In genomic region chr12:89353823-89354629, GRCh38 we compare ENCODE assay signal across 8 cellular contexts. TPM values are rescaled to one million over a fixed set of nuclear protein-coding genes. Genes with fewer than 3 reads are reported as not detected.
DNase-seq lines count a peak whose midpoint lies in the region; ATAC-seq and TF ChIP-seq lines count a peak whose summit lies in the region.

No MANE protein-coding gene starts in this region.

- no peak for TF ChIP-seq CTCF in lower lobe of right lung (IDR thresholded peaks at IDR 0.05)

- CTCF ChIA-PET in HEK293T (lab: Yijun Ruan, JAX), result interaction anchor here (0.6 kb wide), 1 partner anchor 637 kb away, joined by 3 read pairs; no protein-coding TSS in a partner anchor
- CTCF ChIA-PET in activated CD4-positive, alpha-beta T cell treated with anti-CD3 and anti-CD28 coated beads, Interleukin-2, amount 10 ng/mL, durations not matched to agents 7 days and 5 days (lab: Charles Lee), result interaction anchor here (0.6 to 1.7 kb wide), 11 partner anchors 11 to 335 kb away, joined by 3 to 5 read pairs (median 3); no protein-coding TSS in a partner anchor

- no peaks in the 10 kb centered on the region for H3K27me3 Mint-ChIP-seq in activated CD4-positive, alpha-beta T cell treated with anti-CD3 and anti-CD28 coated beads, Interleukin-2, amount 10 ng/mL, durations not matched to agents 7 days and 5 days

- peaks cover 45% of the 10 kb centered on the region for H3K4me1 Mint-ChIP-seq in activated CD4-positive, alpha-beta T cell treated with anti-CD3 and anti-CD28 coated beads, Interleukin-2, amount 10 ng/mL, durations not matched to agents 7 days and 5 days

- intact Hi-C loops in lower lobe of right lung (cut with DNase I), result no loop called here

- H3K4me3 ChIP-seq in lower lobe of right lung, result peak overlapping the region; percentile 89

- peak overlapping the region; percentile 93 for H3K27ac Mint-ChIP-seq in activated CD4-positive, alpha-beta T cell treated with anti-CD3 and anti-CD28 coated beads, Interleukin-2, amount 10 ng/mL, durations not matched to agents 7 days and 5 days

- H3K27ac ChIP-seq in lower lobe of right lung, result peak overlapping the region; percentile 99

- peak; percentile 62 to 72 for ATAC-seq in lower lobe of right lung
- no peak for ATAC-seq in GM18870 (IDR thresholded peaks at IDR 0.05; ENCODE audit: unreplicated experiment)

- peak overlapping the region; percentile 98 for H3K4me3 Mint-ChIP-seq in activated CD4-positive, alpha-beta T cell treated with anti-CD3 and anti-CD28 coated beads, Interleukin-2, amount 10 ng/mL, durations not matched to agents 7 days and 5 days

- H3K9me3 Mint-ChIP-seq in activated CD4-positive, alpha-beta T cell treated with anti-CD3 and anti-CD28 coated beads, Interleukin-2, amount 10 ng/mL, durations not matched to agents 7 days and 5 days, result no peaks in the 10 kb centered on the region

- POLR2A ChIA-PET in HEK293T (lab: Yijun Ruan, JAX), result interaction anchor here (1.0 to 1.4 kb wide), 4 partner anchors 10 to 316 kb away, joined by 3 to 4 read pairs (median 3); no protein-coding TSS in a partner anchor
- POLR2A ChIA-PET in activated CD4-positive, alpha-beta T cell treated with anti-CD3 and anti-CD28 coated beads, Interleukin-2, amount 10 ng/mL, durations not matched to agents 7 days and 5 days (lab: Charles Lee), result interaction anchor here (1.1 to 1.9 kb wide), 3 partner anchors 105 to 110 kb away, joined by 4 to 10 read pairs (median 6); no protein-coding TSS in a partner anchor

- peaks cover 16% of the 10 kb centered on the region for H3K36me3 ChIP-seq in lower lobe of right lung

- peak; percentile 77 for DNase-seq in EL
- DNase-seq in HEK293T (ENCODE audit: extremely low spot score), result peak; percentile 42
- peak; percentile 87 for DNase-seq in NCI-H2196 (lab: John Stamatoyannopoulos, UW; ENCODE audit: unreplicated experiment)
- DNase-seq in activated CD4-positive, alpha-beta T cell treated with anti-CD3 and anti-CD28 coated beads, Interleukin-2, amount 10 ng/mL, durations not matched to agents 7 days and 5 days, result peak; percentile 80
- peak; percentile 68 to 79 for DNase-seq in dermis microvascular lymphatic vessel endothelial cell (ENCODE audit: low read depth in 2 of 2)
- DNase-seq in lower lobe of right lung, result peak; percentile 93
- DNase-seq in stimulated activated CD4-positive, alpha-beta T cell treated with anti-CD3 and anti-CD28 coated beads, Interleukin-4, amount 100 ng/mL, for 48 hours (ENCODE audit: low read depth in 2 of 2), result peak; percentile 72

- no peaks in the 10 kb centered on the region for H3K9me3 ChIP-seq in lower lobe of right lung

- H3K4me1 ChIP-seq in lower lobe of right lung, result peaks cover 29% of the 10 kb centered on the region

- H3K27me3 ChIP-seq in lower lobe of right lung (ENCODE audit: low read depth), result no peaks in the 10 kb centered on the region

- peaks cover 20% of the 10 kb centered on the region for H3K36me3 Mint-ChIP-seq in activated CD4-positive, alpha-beta T cell treated with anti-CD3 and anti-CD28 coated beads, Interleukin-2, amount 10 ng/mL, durations not matched to agents 7 days and 5 days (ENCODE audit: low read depth)

TF ChIP-seq in HEK293T, 16 proteins besides CTCF, POLR2A, EP300 and RAD21:
- no peak for TF ChIP-seq ARNT (IDR thresholded peaks at IDR 0.05)
- TF ChIP-seq SUZ12 (IDR thresholded peaks at IDR 0.05), result no peak
- TF ChIP-seq CTBP1 (IDR thresholded peaks at IDR 0.05; ENCODE audit: borderline replicate concordance), result no peak
- no peak for TF ChIP-seq NFRKB (IDR thresholded peaks at IDR 0.05)
- TF ChIP-seq FOXA1 (IDR thresholded peaks at IDR 0.05), result no peak
TF ChIP-seq in HEK293T: peak in this region for 0.

RNA-seq across cellular contexts. Expression of gene DUSP6, which starts 1.7 kb away (rescaled TPM):
- total RNA-seq in activated CD4-positive, alpha-beta T cell treated with anti-CD3 and anti-CD28 coated beads, Interleukin-2, amount 10 ng/mL, durations not matched to agents 7 days and 5 days, result 10 to 100 TPM; 48.2 to 48.5 TPM
- total RNA-seq in dermis microvascular lymphatic vessel endothelial cell (298 and 528 TPM in 2 replicates), lower lobe of right lung (196 TPM)

Comparison
In these comparisons a context has a peak if more than half of its experiments do, and no peak if none do; other contexts are left out.
1. DNase-seq: peak in every context shown above with its lines; median percentile 93 in lower lobe of right lung; 87 in NCI-H2196; 80 in activated CD4-positive, alpha-beta T cell treated with anti-CD3 and anti-CD28 coated beads, Interleukin-2, amount 10 ng/mL, durations not matched to agents 7 days and 5 days; 77 in EL; 74 in dermis microvascular lymphatic vessel endothelial cell; 72 in stimulated activated CD4-positive, alpha-beta T cell treated with anti-CD3 and anti-CD28 coated beads, Interleukin-4, amount 100 ng/mL, for 48 hours; 42 in HEK293T.